1 cellular context compared by ENCODE assay signal in the genomic region with DNA sequence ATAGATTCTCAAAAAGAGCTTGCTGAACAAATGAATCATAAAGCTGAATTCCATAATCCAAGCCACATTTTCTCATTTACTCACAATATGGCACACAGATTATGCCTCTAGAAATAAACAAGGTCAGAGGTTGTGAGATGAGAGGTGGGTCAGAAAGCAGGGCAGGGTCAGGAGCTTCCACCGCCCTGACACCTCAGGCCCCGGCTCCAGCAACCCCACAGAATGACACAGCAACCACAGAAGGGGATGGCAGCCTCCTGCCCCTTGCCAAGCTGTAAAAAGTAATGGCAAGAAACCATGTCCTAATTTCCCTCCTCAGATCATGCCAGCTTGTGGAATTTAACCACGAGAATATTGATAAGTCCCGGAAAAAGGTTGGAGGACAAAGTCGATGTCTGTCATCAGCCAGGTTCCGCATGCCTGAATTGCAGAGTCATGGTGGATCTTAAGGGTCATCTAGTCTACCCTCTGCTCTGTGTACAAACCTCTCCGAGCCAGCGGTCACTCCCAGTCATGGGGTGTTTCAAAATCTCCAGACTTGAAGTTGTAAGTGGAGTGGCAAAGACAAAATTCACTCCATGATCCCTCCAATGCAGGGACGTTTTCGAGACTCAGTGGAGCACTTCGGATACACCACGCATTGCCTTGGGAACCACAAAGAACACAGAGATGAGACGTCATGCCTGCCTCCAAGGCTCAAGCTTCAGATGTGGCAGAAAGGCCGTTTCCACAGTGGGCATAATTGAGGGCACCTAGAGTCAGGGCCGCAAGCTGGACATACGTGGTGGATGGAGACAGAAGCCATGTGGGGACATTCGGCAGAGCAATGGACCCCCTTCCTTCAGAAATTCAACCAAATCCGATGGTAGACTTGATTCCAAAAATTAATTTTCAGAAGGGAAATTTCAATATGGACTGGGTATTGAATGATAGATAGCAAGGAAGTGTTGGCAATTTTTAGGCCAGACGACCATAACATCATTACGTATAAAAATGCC.
TF ChIP-seq lines count a peak whose summit lies in the region.

No MANE protein-coding gene starts in this region.

TF ChIP-seq in HepG2, 621 proteins besides CTCF, POLR2A, EP300 and RAD21 (continued from another document and continues in another):
- no peak for TF ChIP-seq JARID2 (CRISPR knock-in tag; IDR thresholded peaks at IDR 0.05; ENCODE audit: insufficient replicate concordance)
- no peak for TF ChIP-seq CBX1 (IDR thresholded peaks at IDR 0.05; ENCODE audit: low read depth)
- TF ChIP-seq NR2F1 (CRISPR knock-in tag; IDR thresholded peaks at IDR 0.05): peak in 1 of 2 experiments; percentile 64; a peak in 3 of 4 replicates
- TF ChIP-seq, protein P1, sequence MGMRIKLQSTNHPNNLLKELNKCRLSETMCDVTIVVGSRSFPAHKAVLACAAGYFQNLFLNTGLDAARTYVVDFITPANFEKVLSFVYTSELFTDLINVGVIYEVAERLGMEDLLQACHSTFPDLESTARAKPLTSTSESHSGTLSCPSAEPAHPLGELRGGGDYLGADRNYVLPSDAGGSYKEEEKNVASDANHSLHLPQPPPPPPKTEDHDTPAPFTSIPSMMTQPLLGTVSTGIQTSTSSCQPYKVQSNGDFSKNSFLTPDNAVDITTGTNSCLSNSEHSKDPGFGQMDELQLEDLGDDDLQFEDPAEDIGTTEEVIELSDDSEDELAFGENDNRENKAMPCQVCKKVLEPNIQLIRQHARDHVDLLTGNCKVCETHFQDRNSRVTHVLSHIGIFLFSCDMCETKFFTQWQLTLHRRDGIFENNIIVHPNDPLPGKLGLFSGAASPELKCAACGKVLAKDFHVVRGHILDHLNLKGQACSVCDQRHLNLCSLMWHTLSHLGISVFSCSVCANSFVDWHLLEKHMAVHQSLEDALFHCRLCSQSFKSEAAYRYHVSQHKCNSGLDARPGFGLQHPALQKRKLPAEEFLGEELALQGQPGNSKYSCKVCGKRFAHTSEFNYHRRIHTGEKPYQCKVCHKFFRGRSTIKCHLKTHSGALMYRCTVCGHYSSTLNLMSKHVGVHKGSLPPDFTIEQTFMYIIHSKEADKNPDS (CRISPR knock-in tag; IDR thresholded peaks at IDR 0.05): no peak
- TF ChIP-seq SYNCRIP (IDR thresholded peaks at IDR 0.05; ENCODE audit: insufficient read depth, low read depth, low read length): no peak
- TF ChIP-seq, protein P2, sequence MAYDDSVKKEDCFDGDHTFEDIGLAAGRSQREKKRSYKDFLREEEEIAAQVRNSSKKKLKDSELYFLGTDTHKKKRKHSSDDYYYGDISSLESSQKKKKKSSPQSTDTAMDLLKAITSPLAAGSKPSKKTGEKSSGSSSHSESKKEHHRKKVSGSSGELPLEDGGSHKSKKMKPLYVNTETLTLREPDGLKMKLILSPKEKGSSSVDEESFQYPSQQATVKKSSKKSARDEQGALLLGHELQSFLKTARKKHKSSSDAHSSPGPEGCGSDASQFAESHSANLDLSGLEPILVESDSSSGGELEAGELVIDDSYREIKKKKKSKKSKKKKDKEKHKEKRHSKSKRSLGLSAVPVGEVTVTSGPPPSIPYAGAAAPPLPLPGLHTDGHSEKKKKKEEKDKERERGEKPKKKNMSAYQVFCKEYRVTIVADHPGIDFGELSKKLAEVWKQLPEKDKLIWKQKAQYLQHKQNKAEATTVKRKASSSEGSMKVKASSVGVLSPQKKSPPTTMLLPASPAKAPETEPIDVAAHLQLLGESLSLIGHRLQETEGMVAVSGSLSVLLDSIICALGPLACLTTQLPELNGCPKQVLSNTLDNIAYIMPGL (CRISPR knock-in tag; IDR thresholded peaks at IDR 0.05; ENCODE audit: borderline replicate concordance in 1 of 2, low read depth in 1 of 2): no peak
- TF ChIP-seq ZNF292 (CRISPR knock-in tag; IDR thresholded peaks at IDR 0.05; ENCODE audit: borderline replicate concordance, low read depth): 0 out of 2 replicates have a peak, but pooled peaks have one; percentile 64
- TF ChIP-seq ZNF546 (CRISPR knock-in tag; conservative IDR thresholded peaks at IDR 0.05): no peak
- TF ChIP-seq, protein P3, sequence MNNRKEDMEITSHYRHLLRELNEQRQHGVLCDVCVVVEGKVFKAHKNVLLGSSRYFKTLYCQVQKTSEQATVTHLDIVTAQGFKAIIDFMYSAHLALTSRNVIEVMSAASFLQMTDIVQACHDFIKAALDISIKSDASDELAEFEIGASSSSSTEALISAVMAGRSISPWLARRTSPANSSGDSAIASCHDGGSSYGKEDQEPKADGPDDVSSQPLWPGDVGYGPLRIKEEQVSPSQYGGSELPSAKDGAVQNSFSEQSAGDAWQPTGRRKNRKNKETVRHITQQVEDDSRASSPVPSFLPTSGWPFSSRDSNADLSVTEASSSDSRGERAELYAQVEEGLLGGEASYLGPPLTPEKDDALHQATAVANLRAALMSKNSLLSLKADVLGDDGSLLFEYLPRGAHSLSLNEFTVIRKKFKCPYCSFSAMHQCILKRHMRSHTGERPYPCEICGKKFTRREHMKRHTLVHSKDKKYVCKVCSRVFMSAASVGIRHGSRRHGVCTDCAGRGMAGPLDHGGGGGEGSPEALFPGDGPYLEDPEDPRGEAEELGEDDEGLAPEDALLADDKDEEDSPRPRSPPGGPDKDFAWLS (CRISPR knock-in tag; IDR thresholded peaks at IDR 0.05; ENCODE audit: borderline replicate concordance): no peak; the same call in 1 of the 2 replicates
- no peak for TF ChIP-seq ZNF660 (CRISPR knock-in tag; IDR thresholded peaks at IDR 0.05; ENCODE audit: borderline replicate concordance, low read depth)
- TF ChIP-seq NR3C1 (CRISPR knock-in tag; IDR thresholded peaks at IDR 0.05): no peak
- no peak for TF ChIP-seq ZNF879 (CRISPR knock-in tag; IDR thresholded peaks at IDR 0.05)
- TF ChIP-seq REPIN1 (CRISPR knock-in tag; IDR thresholded peaks at IDR 0.05; ENCODE audit: borderline replicate concordance, low read depth): peak; percentile 33; the same call in 1 of the 2 replicates
- TF ChIP-seq, protein P4, sequence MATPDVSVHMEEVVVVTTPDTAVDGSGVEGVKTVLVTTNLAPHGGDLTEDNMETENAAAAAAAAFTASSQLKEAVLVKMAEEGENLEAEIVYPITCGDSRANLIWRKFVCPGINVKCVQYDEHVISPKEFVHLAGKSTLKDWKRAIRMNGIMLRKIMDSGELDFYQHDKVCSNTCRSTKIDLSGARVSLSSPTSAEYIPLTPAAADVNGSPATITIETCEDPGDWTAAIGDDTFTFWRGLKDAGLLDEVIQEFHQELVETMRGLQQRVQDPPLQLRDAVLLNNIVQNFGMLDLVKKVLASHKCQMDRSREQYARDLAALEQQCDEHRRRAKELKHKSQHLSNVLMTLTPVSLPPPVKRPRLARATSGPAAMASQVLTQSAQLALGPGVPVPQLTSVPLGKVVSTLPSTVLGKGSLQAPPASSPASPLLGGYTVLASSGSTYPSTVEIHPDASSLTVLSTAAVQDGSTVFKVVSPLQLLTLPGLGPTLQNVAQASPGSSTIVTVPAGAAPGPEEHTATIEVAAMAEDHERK (CRISPR knock-in tag; IDR thresholded peaks at IDR 0.05; ENCODE audit: low read depth): no peak
- no peak for TF ChIP-seq HMGA1 (CRISPR knock-in tag; conservative IDR thresholded peaks at IDR 0.05)
- peak; percentile 81 for TF ChIP-seq PHF21A (CRISPR knock-in tag; IDR thresholded peaks at IDR 0.05)
- TF ChIP-seq NFE2L1 (CRISPR knock-in tag; IDR thresholded peaks at IDR 0.05; ENCODE audit: borderline replicate concordance): 0 out of 2 replicates have a peak, but pooled peaks have one; percentile 79
- TF ChIP-seq ZNF790 (CRISPR knock-in tag; IDR thresholded peaks at IDR 0.05; ENCODE audit: borderline replicate concordance): no peak
- TF ChIP-seq RFX1 (IDR thresholded peaks at IDR 0.05): no peak
- no peak for TF ChIP-seq KDM4B (CRISPR knock-in tag; IDR thresholded peaks at IDR 0.05)
- TF ChIP-seq HIVEP1 (CRISPR knock-in tag; IDR thresholded peaks at IDR 0.05): peak; percentile 47; the same call in 1 of the 2 replicates
- TF ChIP-seq, protein P5, sequence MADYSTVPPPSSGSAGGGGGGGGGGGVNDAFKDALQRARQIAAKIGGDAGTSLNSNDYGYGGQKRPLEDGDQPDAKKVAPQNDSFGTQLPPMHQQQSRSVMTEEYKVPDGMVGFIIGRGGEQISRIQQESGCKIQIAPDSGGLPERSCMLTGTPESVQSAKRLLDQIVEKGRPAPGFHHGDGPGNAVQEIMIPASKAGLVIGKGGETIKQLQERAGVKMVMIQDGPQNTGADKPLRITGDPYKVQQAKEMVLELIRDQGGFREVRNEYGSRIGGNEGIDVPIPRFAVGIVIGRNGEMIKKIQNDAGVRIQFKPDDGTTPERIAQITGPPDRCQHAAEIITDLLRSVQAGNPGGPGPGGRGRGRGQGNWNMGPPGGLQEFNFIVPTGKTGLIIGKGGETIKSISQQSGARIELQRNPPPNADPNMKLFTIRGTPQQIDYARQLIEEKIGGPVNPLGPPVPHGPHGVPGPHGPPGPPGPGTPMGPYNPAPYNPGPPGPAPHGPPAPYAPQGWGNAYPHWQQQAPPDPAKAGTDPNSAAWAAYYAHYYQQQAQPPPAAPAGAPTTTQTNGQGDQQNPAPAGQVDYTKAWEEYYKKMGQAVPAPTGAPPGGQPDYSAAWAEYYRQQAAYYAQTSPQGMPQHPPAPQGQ (CRISPR knock-in tag; IDR thresholded peaks at IDR 0.05; ENCODE audit: borderline replicate concordance): no peak
- 0 out of 2 replicates have a peak, but pooled peaks have one; percentile 10 for TF ChIP-seq SALL2 (CRISPR knock-in tag; IDR thresholded peaks at IDR 0.05)
- TF ChIP-seq, protein P6, sequence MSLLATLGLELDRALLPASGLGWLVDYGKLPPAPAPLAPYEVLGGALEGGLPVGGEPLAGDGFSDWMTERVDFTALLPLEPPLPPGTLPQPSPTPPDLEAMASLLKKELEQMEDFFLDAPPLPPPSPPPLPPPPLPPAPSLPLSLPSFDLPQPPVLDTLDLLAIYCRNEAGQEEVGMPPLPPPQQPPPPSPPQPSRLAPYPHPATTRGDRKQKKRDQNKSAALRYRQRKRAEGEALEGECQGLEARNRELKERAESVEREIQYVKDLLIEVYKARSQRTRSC (CRISPR knock-in tag; IDR thresholded peaks at IDR 0.05; ENCODE audit: low read depth): 0 out of 2 replicates have a peak, but pooled peaks have one; percentile 73
- no peak for TF ChIP-seq PRPF4 (IDR thresholded peaks at IDR 0.05; ENCODE audit: low read depth, low read length, poor library complexity, severe bottlenecking)
- TF ChIP-seq, protein P7, sequence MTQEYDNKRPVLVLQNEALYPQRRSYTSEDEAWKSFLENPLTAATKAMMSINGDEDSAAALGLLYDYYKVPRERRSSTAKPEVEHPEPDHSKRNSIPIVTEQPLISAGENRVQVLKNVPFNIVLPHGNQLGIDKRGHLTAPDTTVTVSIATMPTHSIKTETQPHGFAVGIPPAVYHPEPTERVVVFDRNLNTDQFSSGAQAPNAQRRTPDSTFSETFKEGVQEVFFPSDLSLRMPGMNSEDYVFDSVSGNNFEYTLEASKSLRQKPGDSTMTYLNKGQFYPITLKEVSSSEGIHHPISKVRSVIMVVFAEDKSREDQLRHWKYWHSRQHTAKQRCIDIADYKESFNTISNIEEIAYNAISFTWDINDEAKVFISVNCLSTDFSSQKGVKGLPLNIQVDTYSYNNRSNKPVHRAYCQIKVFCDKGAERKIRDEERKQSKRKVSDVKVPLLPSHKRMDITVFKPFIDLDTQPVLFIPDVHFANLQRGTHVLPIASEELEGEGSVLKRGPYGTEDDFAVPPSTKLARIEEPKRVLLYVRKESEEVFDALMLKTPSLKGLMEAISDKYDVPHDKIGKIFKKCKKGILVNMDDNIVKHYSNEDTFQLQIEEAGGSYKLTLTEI (CRISPR knock-in tag; conservative IDR thresholded peaks at IDR 0.05): no peak
- TF ChIP-seq ZNF713 (CRISPR knock-in tag; IDR thresholded peaks at IDR 0.05): no peak
- TF ChIP-seq POGZ (CRISPR knock-in tag; IDR thresholded peaks at IDR 0.05): no peak
- TF ChIP-seq ZNF33B (CRISPR knock-in tag; IDR thresholded peaks at IDR 0.05): no peak
- no peak for TF ChIP-seq ZNF20 (CRISPR knock-in tag; IDR thresholded peaks at IDR 0.05)
- TF ChIP-seq, protein P8, sequence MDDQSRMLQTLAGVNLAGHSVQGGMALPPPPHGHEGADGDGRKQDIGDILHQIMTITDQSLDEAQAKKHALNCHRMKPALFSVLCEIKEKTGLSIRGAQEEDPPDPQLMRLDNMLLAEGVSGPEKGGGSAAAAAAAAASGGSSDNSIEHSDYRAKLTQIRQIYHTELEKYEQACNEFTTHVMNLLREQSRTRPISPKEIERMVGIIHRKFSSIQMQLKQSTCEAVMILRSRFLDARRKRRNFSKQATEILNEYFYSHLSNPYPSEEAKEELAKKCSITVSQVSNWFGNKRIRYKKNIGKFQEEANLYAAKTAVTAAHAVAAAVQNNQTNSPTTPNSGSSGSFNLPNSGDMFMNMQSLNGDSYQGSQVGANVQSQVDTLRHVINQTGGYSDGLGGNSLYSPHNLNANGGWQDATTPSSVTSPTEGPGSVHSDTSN (CRISPR knock-in tag; IDR thresholded peaks at IDR 0.05; ENCODE audit: borderline replicate concordance): no peak
- TF ChIP-seq YEATS4 (CRISPR knock-in tag; IDR thresholded peaks at IDR 0.05; ENCODE audit: borderline replicate concordance): no peak; the same call in 1 of the 2 replicates
- TF ChIP-seq ZNF350 (CRISPR knock-in tag; IDR thresholded peaks at IDR 0.05; ENCODE audit: borderline replicate concordance, low read depth): no peak
- TF ChIP-seq, protein P9, sequence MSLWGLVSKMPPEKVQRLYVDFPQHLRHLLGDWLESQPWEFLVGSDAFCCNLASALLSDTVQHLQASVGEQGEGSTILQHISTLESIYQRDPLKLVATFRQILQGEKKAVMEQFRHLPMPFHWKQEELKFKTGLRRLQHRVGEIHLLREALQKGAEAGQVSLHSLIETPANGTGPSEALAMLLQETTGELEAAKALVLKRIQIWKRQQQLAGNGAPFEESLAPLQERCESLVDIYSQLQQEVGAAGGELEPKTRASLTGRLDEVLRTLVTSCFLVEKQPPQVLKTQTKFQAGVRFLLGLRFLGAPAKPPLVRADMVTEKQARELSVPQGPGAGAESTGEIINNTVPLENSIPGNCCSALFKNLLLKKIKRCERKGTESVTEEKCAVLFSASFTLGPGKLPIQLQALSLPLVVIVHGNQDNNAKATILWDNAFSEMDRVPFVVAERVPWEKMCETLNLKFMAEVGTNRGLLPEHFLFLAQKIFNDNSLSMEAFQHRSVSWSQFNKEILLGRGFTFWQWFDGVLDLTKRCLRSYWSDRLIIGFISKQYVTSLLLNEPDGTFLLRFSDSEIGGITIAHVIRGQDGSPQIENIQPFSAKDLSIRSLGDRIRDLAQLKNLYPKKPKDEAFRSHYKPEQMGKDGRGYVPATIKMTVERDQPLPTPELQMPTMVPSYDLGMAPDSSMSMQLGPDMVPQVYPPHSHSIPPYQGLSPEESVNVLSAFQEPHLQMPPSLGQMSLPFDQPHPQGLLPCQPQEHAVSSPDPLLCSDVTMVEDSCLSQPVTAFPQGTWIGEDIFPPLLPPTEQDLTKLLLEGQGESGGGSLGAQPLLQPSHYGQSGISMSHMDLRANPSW (CRISPR knock-in tag; IDR thresholded peaks at IDR 0.05; ENCODE audit: borderline replicate concordance): no peak
- TF ChIP-seq KLF11 (CRISPR knock-in tag; IDR thresholded peaks at IDR 0.05): no peak
- TF ChIP-seq RXRA (CRISPR knock-in tag; IDR thresholded peaks at IDR 0.05): peak; percentile 73
- no peak for TF ChIP-seq ZFP1 (CRISPR knock-in tag; IDR thresholded peaks at IDR 0.05)
- no peak for TF ChIP-seq ZNF75D (CRISPR knock-in tag; IDR thresholded peaks at IDR 0.05; ENCODE audit: borderline replicate concordance)
- TF ChIP-seq REXO4 (CRISPR knock-in tag; IDR thresholded peaks at IDR 0.05; ENCODE audit: borderline replicate concordance): no peak
- no peak for TF ChIP-seq SCMH1 (CRISPR knock-in tag; IDR thresholded peaks at IDR 0.05; ENCODE audit: borderline replicate concordance)
- TF ChIP-seq ZNF563 (CRISPR knock-in tag; IDR thresholded peaks at IDR 0.05): no peak
- no peak for TF ChIP-seq NBN (conservative IDR thresholded peaks at IDR 0.05)
- 0 out of 2 replicates have a peak, but pooled peaks have one; percentile 12 for TF ChIP-seq PAWR (CRISPR knock-in tag; IDR thresholded peaks at IDR 0.05; ENCODE audit: borderline replicate concordance)
- no peak for TF ChIP-seq HCFC1 (IDR thresholded peaks at IDR 0.05; ENCODE audit: low read depth, low read length)
- TF ChIP-seq ZEB1 (IDR thresholded peaks at IDR 0.05; ENCODE audit: insufficient replicate concordance, low read depth): no peak
- TF ChIP-seq SETDB1 (CRISPR knock-in tag; IDR thresholded peaks at IDR 0.05; ENCODE audit: borderline replicate concordance): no peak
